ENCODE assay signal across 23 cellular contexts in the genomic region with DNA sequence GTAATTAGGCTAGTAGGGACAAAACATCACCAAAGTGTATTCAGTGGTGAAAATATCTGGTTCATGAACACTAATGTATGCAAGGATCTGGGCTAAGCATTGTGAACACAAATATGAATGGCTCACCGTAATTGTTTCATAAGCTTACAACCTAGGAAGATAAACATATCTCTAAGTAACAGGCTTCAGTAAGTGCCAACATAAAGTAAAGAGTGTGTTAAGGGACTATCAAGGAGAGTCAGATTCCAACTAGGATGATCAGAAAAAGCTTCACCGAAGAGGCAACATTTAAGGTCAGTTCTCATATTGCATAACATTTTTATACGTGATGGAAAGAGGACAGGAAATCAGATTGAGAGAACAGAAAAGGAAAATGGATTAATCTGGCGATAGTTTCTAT. TPM values are rescaled to one million over a fixed set of nuclear protein-coding genes. Genes with fewer than 3 reads are reported as not detected.
A peak's percentile ranks its signal among the peaks of the same experiment; 100 is the strongest.
DNase-seq lines count a peak whose midpoint lies in the region; ATAC-seq and TF ChIP-seq lines count a peak whose summit lies in the region.
"Had no signal": no experiment of that assay in that cellular context is flagged by ENCODE, and none has a peak within 500 bp of the region (broad histone marks: within the 10 kb centered on the region; RNA-seq: fewer than 3 reads in every experiment).

No MANE protein-coding gene starts in this region.

- H3K9me3 ChIP-seq in RWPE2 (ENCODE audit: severe bottlenecking): no peaks in the 10 kb centered on the region
- no peaks in the 10 kb centered on the region for H3K9me3 ChIP-seq in skeletal muscle satellite cell (replicated peaks; ENCODE audit: low read length)
- H3K9me3 ChIP-seq: Caco-2, SK-N-SH had no signal

- H3K4me3 Mint-ChIP-seq in nephron progenitor cell: no peak overlapping the region
- H3K4me3 Mint-ChIP-seq: CD4-positive, CD25-positive, alpha-beta regulatory T cell; GM23338 had no signal

- H3K9ac ChIP-seq in skeletal muscle satellite cell (ENCODE audit: low read depth, low read length): peak overlapping the region; percentile 54
- H3K9ac ChIP-seq: KMS-11, SK-N-SH had no signal

- no peaks in the 10 kb centered on the region for H3K36me3 ChIP-seq in RWPE2 (ENCODE audit: low read depth)
- H3K36me3 ChIP-seq in skeletal muscle satellite cell (ENCODE audit: insufficient read depth, low read length): no peaks in the 10 kb centered on the region

- H3K27ac Mint-ChIP-seq in nephron progenitor cell: no peak overlapping the region
- H3K27ac Mint-ChIP-seq: CD4-positive, CD25-positive, alpha-beta regulatory T cell; GM23338 had no signal

- H3K4me1 ChIP-seq in RWPE2 (ENCODE audit: insufficient read depth, poor library complexity, severe bottlenecking): peaks cover 4% of the 10 kb centered on the region
- H3K4me1 ChIP-seq in skeletal muscle satellite cell (ENCODE audit: control insufficient read depth, insufficient read depth, low read length): peaks cover 40% of the 10 kb centered on the region
- H3K4me1 ChIP-seq: Caco-2 had no signal

- peaks cover 6% of the 10 kb centered on the region for H3K4me1 Mint-ChIP-seq in nephron progenitor cell

- ATAC-seq in RWPE2 (ENCODE audit: low read depth): no peak; the same call in 2 of the 3 replicates
- no peak for ATAC-seq in HG03432 (IDR thresholded peaks at IDR 0.05; ENCODE audit: unreplicated experiment)
- ATAC-seq: GM23338, HCT116 had no signal

- DNase-seq in HCEC 1CT (peak; percentile 18), RWPE2 (ENCODE audit: low spot score) (no peak), iris pigment epithelial cell (ENCODE audit: low read depth) (peak; percentile 8), SIG-M5 treated with dmso at 0.1 percent for 504 hours (lab: John Stamatoyannopoulos, UW; ENCODE audit: unreplicated experiment) (no peak), nephron progenitor cell (no peak)
- DNase-seq: Caco-2; CD4-positive, CD25-positive, alpha-beta regulatory T cell; NCI-H1105 treated with DMSO at 0.1 percent for 48 hours; NCI-H1694; NCI-H2081; NCI-H446; NCI-H526; PC-9; RPMI8226; SHP77 treated with DMSO at 0.1 percent for 48 hours; SK-N-SH had no signal

- peak overlapping the region; percentile 30 for H3K27ac ChIP-seq in RWPE2 (ENCODE audit: poor library complexity, severe bottlenecking)
- H3K27ac ChIP-seq: HL-60, KMS-11, PC-9 had no signal

- TF ChIP-seq CTCF in RWPE2 (IDR thresholded peaks at IDR 0.05; ENCODE audit: poor library complexity, severe bottlenecking): no peak
- no peak for TF ChIP-seq CTCF in nephron progenitor cell (IDR thresholded peaks at IDR 0.05)

- no peaks in the 10 kb centered on the region for H3K36me3 Mint-ChIP-seq in nephron progenitor cell (ENCODE audit: low read depth)
- H3K36me3 Mint-ChIP-seq: CD4-positive, CD25-positive, alpha-beta regulatory T cell had no signal

- H3K27me3 ChIP-seq in RWPE2 (ENCODE audit: insufficient read depth, poor library complexity, severe bottlenecking) (no peaks in the 10 kb centered on the region), skeletal muscle satellite cell (ENCODE audit: control insufficient read depth, insufficient read depth, low read length) (no peaks in the 10 kb centered on the region)

- H3K27me3 Mint-ChIP-seq in nephron progenitor cell (ENCODE audit: low read depth, poor library complexity): no peaks in the 10 kb centered on the region

- no peaks in the 10 kb centered on the region for H3K9me3 Mint-ChIP-seq in nephron progenitor cell
- H3K9me3 Mint-ChIP-seq: GM23338 had no signal

- H3K4me2 ChIP-seq in skeletal muscle satellite cell (ENCODE audit: low read length): peak overlapping the region; percentile 57
- H3K4me2 ChIP-seq: GM23338, KMS-11, PC-9, SK-N-SH had no signal

- no peak overlapping the region for H3K4me3 ChIP-seq in RWPE2 (ENCODE audit: severe bottlenecking)
- H3K4me3 ChIP-seq in skeletal muscle satellite cell (ENCODE audit: low read length): peak overlapping the region; percentile 9
- H3K4me3 ChIP-seq: GM23338, PC-9 had no signal

RNA-seq across cellular contexts. Expression of gene ABCC9, which starts 29.4 kb away (rescaled TPM):
- 11.7 and 17.3 TPM in 2 replicates for total RNA-seq in skeletal muscle satellite cell (2012; rRNA removed)
- total RNA-seq: A673; CD4-positive, CD25-positive, alpha-beta regulatory T cell; GM23338 had no signal

Comparison
In these comparisons a context has a peak if more than half of its experiments do, and no peak if none do; other contexts are left out.
1. DNase-seq: peak in HCEC 1CT (single experiment) and iris pigment epithelial cell (single experiment); none in RWPE2 (single experiment), SIG-M5 treated with dmso at 0.1 percent for 504 hours (single experiment) and nephron progenitor cell (single experiment).